Comparison of ENCODE assay signal across 11 cellular contexts in the genomic region with DNA sequence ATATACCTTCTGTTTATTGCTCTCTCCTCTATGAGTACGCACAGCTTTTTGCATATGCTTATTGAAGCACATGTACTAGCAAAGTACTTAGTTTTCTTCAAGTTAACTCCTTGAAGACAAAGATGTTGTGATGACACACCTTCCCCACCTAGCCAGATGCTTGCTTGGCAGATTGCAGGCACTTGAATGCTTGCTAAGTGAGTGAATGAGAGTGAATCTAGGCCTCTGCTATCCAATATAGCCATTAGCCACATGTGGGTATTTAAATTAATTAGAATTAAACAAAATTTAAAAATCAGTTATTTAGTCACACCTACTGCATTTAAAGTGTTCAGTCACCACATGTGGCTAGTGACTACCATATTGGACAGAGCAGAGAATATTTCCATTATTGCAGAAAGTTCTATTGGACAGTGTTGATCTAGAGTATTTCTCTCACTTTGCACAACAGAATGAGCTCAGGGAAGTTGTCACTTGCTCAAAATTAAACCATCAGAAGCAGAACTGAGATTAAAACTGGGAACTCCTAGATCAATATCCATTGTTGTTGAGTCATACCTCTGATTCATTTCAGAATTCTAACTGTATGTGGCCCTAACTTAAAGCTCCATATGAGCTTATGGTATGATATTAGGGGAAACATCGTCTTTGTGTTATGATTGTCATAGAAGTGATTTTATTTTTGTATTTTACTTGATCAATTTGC. TPM values are rescaled to one million over a fixed set of nuclear protein-coding genes. Genes with fewer than 3 reads are reported as not detected.
DNase-seq lines count a peak whose midpoint lies in the region; ATAC-seq and TF ChIP-seq lines count a peak whose summit lies in the region.
"Had no signal": no experiment of that assay in that cellular context is flagged by ENCODE, and none has a peak within 500 bp of the region (broad histone marks: within the 10 kb centered on the region; RNA-seq: fewer than 3 reads in every experiment).

No MANE protein-coding gene starts in this region.

- intact Hi-C loops in CD14-positive monocyte (cut with micrococcal nuclease) (no loop called here), lower leg skin (cut with DNase I; ENCODE audit: low total_unique reads) (no loop called here)

- WGBS in lower leg skin, 2 donors = 90 to 95% methylated on average over 2 of the region's 2 CpGs

- peaks cover 0 to 3% of the 10 kb centered on the region in 2 donors for H3K36me3 Mint-ChIP-seq in CD14-positive monocyte
- H3K36me3 Mint-ChIP-seq: activated naive CD8-positive, alpha-beta T cell treated with anti-CD3 and anti-CD28 coated beads, Interleukin-2, amount 10 ng/mL, durations not matched to agents 7 days and 5 days had no signal

- H3K4me3 ChIP-seq in lower leg skin (ENCODE audit: low read depth, poor library complexity, severe bottlenecking) = no peak overlapping the region
- H3K4me3 ChIP-seq: BLaER1 had no signal

- TF ChIP-seq POLR2A in lower leg skin (IDR thresholded peaks at IDR 0.05) = no peak

- no peaks in the 10 kb centered on the region for H3K27me3 Mint-ChIP-seq in CD14-positive monocyte (ENCODE audit: low read depth in 3 of 3)

- H3K4me3 Mint-ChIP-seq in CD14-positive monocyte = no peak overlapping the region
- H3K4me3 Mint-ChIP-seq: activated naive CD8-positive, alpha-beta T cell treated with anti-CD3 and anti-CD28 coated beads, Interleukin-2, amount 10 ng/mL, durations not matched to agents 7 days and 5 days had no signal

- peaks cover 18% of the 10 kb centered on the region for H3K4me1 Mint-ChIP-seq in CD14-positive monocyte
- H3K4me1 Mint-ChIP-seq: activated naive CD8-positive, alpha-beta T cell treated with anti-CD3 and anti-CD28 coated beads, Interleukin-2, amount 10 ng/mL, durations not matched to agents 7 days and 5 days had no signal

- ATAC-seq in GM19328 (IDR thresholded peaks at IDR 0.05; ENCODE audit: unreplicated experiment) (peak; percentile 70), HG02938 (IDR thresholded peaks at IDR 0.05; ENCODE audit: unreplicated experiment) (peak; percentile 92)

- peaks cover 0 to 10% (median 3%) of the 10 kb centered on the region in 7 donors for H3K9me3 Mint-ChIP-seq in CD14-positive monocyte

- no peak for TF ChIP-seq CTCF in CD14-positive monocyte (IDR thresholded peaks at IDR 0.05)
- TF ChIP-seq CTCF in lower leg skin (IDR thresholded peaks at IDR 0.05) = no peak

- peak overlapping the region; percentile 36 to 92 (median 81) for H3K27ac Mint-ChIP-seq in CD14-positive monocyte
- H3K27ac Mint-ChIP-seq: activated naive CD8-positive, alpha-beta T cell treated with anti-CD3 and anti-CD28 coated beads, Interleukin-2, amount 10 ng/mL, durations not matched to agents 7 days and 5 days had no signal

- DNase-seq in CD14-positive monocyte (ENCODE audit: low spot score) (no peak), NOMO-1 treated with dmso at 0.1 percent for 144 hours (lab: John Stamatoyannopoulos, UW; ENCODE audit: unreplicated experiment) (peak; percentile 57), NCI-H187 (lab: John Stamatoyannopoulos, UW) (no peak), lower leg skin (ENCODE audit: low spot score in 2 of 2) (no peak), NCI-H2227 treated with DMSO at 0.1 percent for 48 hours (lab: John Stamatoyannopoulos, UW) (no peak), glomerular visceral epithelial cell (ENCODE audit: extremely low spot score) (no peak)
- DNase-seq: activated naive CD8-positive, alpha-beta T cell treated with anti-CD3 and anti-CD28 coated beads, Interleukin-2, amount 10 ng/mL, durations not matched to agents 7 days and 5 days; NCI-H1417 treated with DMSO at 0.1 percent for 48 hours had no signal

RNA-seq across cellular contexts. Expression of a gene that starts 8.6 kb away (rescaled TPM):
- 1 to 10 TPM; 1.4 to 4.3 TPM for polyA plus RNA-seq in CD14-positive monocyte
- total RNA-seq in lower leg skin = 1 to 10 TPM; 4.8 to 7.3 (median 5.5) TPM
